15 cellular contexts compared by ENCODE assay signal in genomic region chr12:80593766-80594165, GRCh38.
A peak's percentile ranks its signal among the peaks of the same experiment; 100 is the strongest.
DNase-seq lines count a peak whose midpoint lies in the region; ATAC-seq and TF ChIP-seq lines count a peak whose summit lies in the region.
"Had no signal": no experiment of that assay in that cellular context is flagged by ENCODE, and none has a peak within 500 bp of the region (broad histone marks: within the 10 kb centered on the region; RNA-seq: fewer than 3 reads in every experiment).

No MANE protein-coding gene starts in this region.

- peak; percentile 96 for DNase-seq in HCEC 1CT
- peak; percentile 80 for DNase-seq in astrocyte of the cerebellum (ENCODE audit: low read depth)
- peak; percentile 83 for DNase-seq in iris pigment epithelial cell (ENCODE audit: low read depth)
- no peak for DNase-seq in stimulated activated naive CD4-positive, alpha-beta T cell (lab: John Stamatoyannopoulos, UW)
- no peak for DNase-seq in HUDEP-2 (lab: John Stamatoyannopoulos, UW; ENCODE audit: unreplicated experiment in 76 of 76)
- DNase-seq: activated naive CD4-positive, alpha-beta T cell treated with Interleukin-2 at 50 U/mL for 16 hours; cerebellar nuclear complex; DMS 273 treated with DMSO at 0.1 percent for 48 hours; erythroblast; NCI-H1105; WERI-Rb-1 had no signal

- no peak overlapping the region for H3K4me3 ChIP-seq in ACC112 (ENCODE audit: low read depth, low read length)
- H3K4me3 ChIP-seq in astrocyte of the cerebellum (ENCODE audit: low read depth, low read length), result no peak overlapping the region
- H3K4me3 ChIP-seq: A549 had no signal

- no peaks in the 10 kb centered on the region for H3K79me2 ChIP-seq in ACC112 (ENCODE audit: control insufficient read depth, insufficient read depth, low read length, unreplicated experiment)

- H3K27me3 ChIP-seq in ACC112 (ENCODE audit: insufficient read depth, low read length), result no peaks in the 10 kb centered on the region

- no peak for TF ChIP-seq CTCF in astrocyte of the cerebellum (IDR thresholded peaks at IDR 0.05; ENCODE audit: low read depth, low read length, missing control alignments)

- H2AFZ ChIP-seq in ACC112 (ENCODE audit: low read length, unreplicated experiment), result peak overlapping the region; percentile 63

- in situ Hi-C loops in astrocyte of the cerebellum (cut with HindIII; ENCODE audit: low sequenced_read_pairs), result no loop called here

- no peaks in the 10 kb centered on the region for H3K36me3 ChIP-seq in ACC112 (ENCODE audit: insufficient read depth, low read length)
- H3K36me3 ChIP-seq: WERI-Rb-1 had no signal

- peak overlapping the region; percentile 63 for H3K27ac ChIP-seq in ACC112 (ENCODE audit: low read depth, low read length)
- H3K27ac ChIP-seq: A549, WERI-Rb-1 had no signal

- H3K4me1 ChIP-seq in ACC112 (ENCODE audit: control insufficient read depth, insufficient read depth, low read length, unreplicated experiment), result peaks cover 32% of the 10 kb centered on the region
- H3K4me1 ChIP-seq: A549 had no signal

- no peak for ATAC-seq in HG03108 (IDR thresholded peaks at IDR 0.05; ENCODE audit: unreplicated experiment)
- no peak for ATAC-seq in HG02759 (IDR thresholded peaks at IDR 0.05; ENCODE audit: unreplicated experiment)
- ATAC-seq: A549 had no signal

Comparison
In these comparisons a context has a peak if more than half of its experiments do, and no peak if none do; other contexts are left out.
1. DNase-seq: peak in HCEC 1CT (single experiment), astrocyte of the cerebellum (single experiment) and iris pigment epithelial cell (single experiment); none in stimulated activated naive CD4-positive, alpha-beta T cell (0 of 6) and HUDEP-2 (0 of 76).